Comparison of ENCODE assay signal across 8 cellular contexts in the genomic region with DNA sequence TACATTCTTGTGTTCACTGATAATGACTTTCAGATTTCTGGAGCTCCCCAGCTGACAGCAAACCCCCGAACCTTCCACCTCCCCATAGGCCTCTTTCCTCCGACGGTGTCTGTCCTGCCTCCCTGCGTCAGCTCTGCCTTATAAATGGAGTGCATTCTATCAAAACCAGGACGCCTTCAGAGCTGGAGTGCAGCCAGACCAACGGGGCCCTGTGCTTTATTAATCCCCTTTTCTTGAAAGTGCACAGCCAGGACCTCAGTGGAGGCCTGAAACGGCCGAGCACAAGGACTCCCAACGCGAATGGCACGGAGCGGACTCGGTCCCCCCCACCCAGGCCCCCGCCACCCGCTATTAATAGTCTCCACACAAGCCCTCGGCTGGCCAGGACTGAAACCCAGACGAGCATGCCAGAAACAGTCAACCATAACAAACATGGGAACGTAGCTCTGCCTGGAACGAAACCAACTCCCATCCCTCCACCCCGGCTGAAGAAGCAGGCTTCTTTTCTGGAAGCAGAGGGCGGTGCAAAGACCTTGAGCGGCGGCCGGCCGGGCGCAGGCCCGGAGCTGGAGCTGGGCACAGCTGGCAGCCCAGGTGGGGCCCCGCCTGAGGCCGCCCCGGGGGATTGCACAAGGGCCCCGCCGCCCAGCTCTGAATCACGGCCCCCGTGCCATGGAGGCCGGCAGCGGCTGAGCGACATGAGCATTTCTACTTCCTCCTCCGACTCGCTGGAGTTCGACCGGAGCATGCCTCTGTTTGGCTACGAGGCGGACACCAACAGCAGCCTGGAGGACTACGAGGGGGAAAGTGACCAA. TPM values are rescaled to one million over a fixed set of nuclear protein-coding genes. Genes with fewer than 3 reads are reported as not detected.
DNase-seq lines count a peak whose midpoint lies in the region; ATAC-seq and TF ChIP-seq lines count a peak whose summit lies in the region.

No MANE protein-coding gene starts in this region.

- intact Hi-C loops in lower lobe of right lung (cut with DNase I), result loop anchor here (10.0 kb wide), 1 partner anchor 190 kb away; no protein-coding TSS in a partner anchor

- H3K27me3 ChIP-seq in lower lobe of right lung (ENCODE audit: low read depth), result no peaks in the 10 kb centered on the region
- H3K27me3 ChIP-seq in thymus (ENCODE audit: control insufficient read depth, insufficient read depth), result no peaks in the 10 kb centered on the region

- H3K9me3 ChIP-seq in lower lobe of right lung, result no peaks in the 10 kb centered on the region
- H3K9me3 ChIP-seq in thymus (ENCODE audit: control insufficient read depth), result no peaks in the 10 kb centered on the region

- DNase-seq in DMS 273 (lab: John Stamatoyannopoulos, UW; ENCODE audit: unreplicated experiment) (peak; percentile 89), NCI-H446 treated with DMSO at 0.1 percent for 48 hours (lab: John Stamatoyannopoulos, UW) (peak; percentile 63), cortex of kidney (lab: John Stamatoyannopoulos, UW) (peak; percentile 10), lower lobe of right lung (peak; percentile 91), NCI-H187 treated with DMSO at 0.1 percent for 48 hours (lab: John Stamatoyannopoulos, UW) (no peak)
- no peak for DNase-seq in activated effector memory CD4-positive, alpha-beta T cell treated with anti-CD3 and anti-CD28 coated beads, Interleukin-2, amount 50 U/mL, for 16 hours

- H3K4me1 ChIP-seq in lower lobe of right lung (peaks cover 94% of the 10 kb centered on the region), thymus (ENCODE audit: control insufficient read depth, insufficient read depth, low read length) (no peaks in the 10 kb centered on the region)

- H3K4me3 ChIP-seq in lower lobe of right lung, result peak overlapping the region; percentile 66
- no peak overlapping the region for H3K4me3 ChIP-seq in thymus (ENCODE audit: low read length)

- peak; percentile 87 to 92 for ATAC-seq in lower lobe of right lung
- no peak for ATAC-seq in GM18517 (IDR thresholded peaks at IDR 0.05; ENCODE audit: unreplicated experiment)

- no peak for TF ChIP-seq CTCF in lower lobe of right lung (IDR thresholded peaks at IDR 0.05)

- H3K27ac ChIP-seq in lower lobe of right lung (peak overlapping the region; percentile 89), thymus (ENCODE audit: low read depth) (peak overlapping the region; percentile 66)

- 89% methylated on average over 44 of the region's 44 CpGs for WGBS in thymus

- H3K36me3 ChIP-seq in lower lobe of right lung (peaks cover 42% of the 10 kb centered on the region), thymus (ENCODE audit: control insufficient read depth, insufficient read depth) (no peaks in the 10 kb centered on the region)

RNA-seq across cellular contexts. Expression of gene NAA20, which starts 42.3 kb away (rescaled TPM):
- total RNA-seq in lower lobe of right lung, result 69.8 TPM
- polyA plus RNA-seq in thymus, result 105 TPM

Comparison
In these comparisons a context has a peak if more than half of its experiments do, and no peak if none do; other contexts are left out.
1. DNase-seq: peak in DMS 273 (single experiment), NCI-H446 treated with DMSO at 0.1 percent for 48 hours (single experiment), cortex of kidney (single experiment) and lower lobe of right lung (single experiment); none in NCI-H187 treated with DMSO at 0.1 percent for 48 hours (single experiment) and activated effector memory CD4-positive, alpha-beta T cell treated with anti-CD3 and anti-CD28 coated beads, Interleukin-2, amount 50 U/mL, for 16 hours (single experiment).